In the genomic region with DNA sequence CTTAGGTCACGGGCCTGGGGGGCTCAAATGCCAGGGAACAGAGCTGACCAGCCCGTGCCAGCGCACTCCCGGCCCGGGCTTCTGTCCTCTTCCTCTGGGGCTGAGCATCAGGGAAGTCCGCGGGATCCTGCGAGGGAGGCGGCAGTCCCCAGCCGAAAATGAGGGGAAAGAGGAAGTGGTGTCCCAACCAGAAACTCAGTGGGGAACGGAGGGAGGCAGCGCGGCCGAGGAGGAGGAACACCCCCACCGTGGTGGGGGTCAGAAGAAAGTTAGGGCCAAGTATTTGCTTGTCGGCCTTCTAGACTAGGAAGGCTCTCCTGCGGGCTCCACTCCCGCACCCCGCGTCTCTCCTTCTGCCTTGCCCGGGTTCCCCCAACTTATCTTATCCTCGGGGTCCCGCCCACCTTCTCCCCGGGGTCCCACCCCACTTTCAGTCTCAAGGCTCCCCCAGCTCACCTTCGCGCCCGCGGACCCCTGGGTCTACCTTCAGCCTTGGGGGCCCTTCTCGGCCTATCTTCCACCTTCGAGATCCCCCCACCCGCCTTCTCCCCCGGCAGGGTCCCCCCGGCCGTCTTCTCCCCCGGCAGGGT, we compare ENCODE assay signal across 8 cellular contexts. TPM values are rescaled to one million over a fixed set of nuclear protein-coding genes. Genes with fewer than 3 reads are reported as not detected.
DNase-seq lines count a peak whose midpoint lies in the region; ATAC-seq and TF ChIP-seq lines count a peak whose summit lies in the region.

No MANE protein-coding gene starts in this region.

- peaks cover 12% of the 10 kb centered on the region for H3K36me3 Mint-ChIP-seq in activated T-helper 1 cell treated with anti-CD3 and anti-CD28 coated beads, Interleukin-12 subunit alpha, Interleukin-12 subunit beta, Interleukin-2, Interleukin-4 antibody, amounts not matched to agents 30 ng/mL and 10 ng/mL and 1 ng/mL, durations not matched to agents 14 hours and 24 hours and 36 hours (ENCODE audit: low read depth)

- TF ChIP-seq EP300 in neural cell (conservative IDR thresholded peaks at IDR 0.05; ENCODE audit: poor library complexity, severe bottlenecking): no peak

- POLR2A ChIA-PET in HEK293T (lab: Yijun Ruan, JAX): interaction anchor here (2.1 kb wide), 1 partner anchor 9 kb away, joined by 16 read pairs; no protein-coding TSS in a partner anchor

- H3K36me3 ChIP-seq in neural cell (ENCODE audit: insufficient read depth, low read length) (no peaks in the 10 kb centered on the region), tibial artery (no peaks in the 10 kb centered on the region)

- intact Hi-C loops in activated T-helper 1 cell treated with anti-CD3 and anti-CD28 coated beads, Interleukin-12 subunit alpha, Interleukin-12 subunit beta, Interleukin-2, Interleukin-4 antibody, amounts not matched to agents 30 ng/mL and 10 ng/mL and 1 ng/mL, durations not matched to agents 14 hours and 24 hours and 36 hours (cut with micrococcal nuclease): loop anchor here (1.0 to 5.0 kb wide), 3 partner anchors 10 to 698 kb away; a partner anchor contains a TSS
- intact Hi-C loops in tibial artery (cut with DNase I; ENCODE audit: low total_unique reads): no loop called here

- H3K4me2 ChIP-seq in neural cell (ENCODE audit: low read length): peak overlapping the region; percentile 84

- ATAC-seq in GM18517 (IDR thresholded peaks at IDR 0.05; ENCODE audit: unreplicated experiment): no peak

- peak overlapping the region; percentile 73 for H2AFZ ChIP-seq in neural cell (ENCODE audit: low read depth, low read length)

- no peaks in the 10 kb centered on the region for H3F3A ChIP-seq in neural cell (ENCODE audit: insufficient read depth, low read length, poor library complexity, severe bottlenecking)

- no peaks in the 10 kb centered on the region for H3K9me2 ChIP-seq in neural cell (ENCODE audit: insufficient read depth, low read length)

- H3K4me1 Mint-ChIP-seq in activated T-helper 1 cell treated with anti-CD3 and anti-CD28 coated beads, Interleukin-12 subunit alpha, Interleukin-12 subunit beta, Interleukin-2, Interleukin-4 antibody, amounts not matched to agents 30 ng/mL and 10 ng/mL and 1 ng/mL, durations not matched to agents 14 hours and 24 hours and 36 hours (ENCODE audit: low read depth): peaks cover 28% of the 10 kb centered on the region

- peak overlapping the region; percentile 92 for H3K27ac Mint-ChIP-seq in activated T-helper 1 cell treated with anti-CD3 and anti-CD28 coated beads, Interleukin-12 subunit alpha, Interleukin-12 subunit beta, Interleukin-2, Interleukin-4 antibody, amounts not matched to agents 30 ng/mL and 10 ng/mL and 1 ng/mL, durations not matched to agents 14 hours and 24 hours and 36 hours

- peaks cover 54% of the 10 kb centered on the region for H3K79me2 ChIP-seq in neural cell (replicated peaks; ENCODE audit: insufficient read depth, low read length)

- H3K4me3 ChIP-seq in foreskin fibroblast (ENCODE audit: low read depth in 1 of 2, low read length in 2 of 2) (peak overlapping the region; percentile 76 to 77), neural cell (ENCODE audit: low read length) (peak overlapping the region; percentile 90), tibial artery (peak overlapping the region; percentile 73 to 84)

- H4K20me1 ChIP-seq in neural cell (ENCODE audit: insufficient read depth): peaks cover 2% of the 10 kb centered on the region

- H3K4me3 Mint-ChIP-seq in activated T-helper 1 cell treated with anti-CD3 and anti-CD28 coated beads, Interleukin-12 subunit alpha, Interleukin-12 subunit beta, Interleukin-2, Interleukin-4 antibody, amounts not matched to agents 30 ng/mL and 10 ng/mL and 1 ng/mL, durations not matched to agents 14 hours and 24 hours and 36 hours: peak overlapping the region; percentile 88

- peaks cover 0 to 49% (median 36%) of the 10 kb centered on the region in 4 donors for H3K4me1 ChIP-seq in tibial artery

- CTCF ChIA-PET in HEK293T (lab: Yijun Ruan, JAX): interaction anchor here (0.6 kb wide), 1 partner anchor 10 kb away, joined by 4 read pairs; no protein-coding TSS in a partner anchor

- TF ChIP-seq CTCF in foreskin fibroblast (IDR thresholded peaks at IDR 0.05; ENCODE audit: low read depth, low read length): no peak
- no peak for TF ChIP-seq CTCF in neural cell (IDR thresholded peaks at IDR 0.05; ENCODE audit: poor library complexity, severe bottlenecking)
- TF ChIP-seq CTCF in tibial artery (IDR thresholded peaks at IDR 0.05): no peak

- peaks cover 5% of the 10 kb centered on the region for H3K9me3 Mint-ChIP-seq in activated T-helper 1 cell treated with anti-CD3 and anti-CD28 coated beads, Interleukin-12 subunit alpha, Interleukin-12 subunit beta, Interleukin-2, Interleukin-4 antibody, amounts not matched to agents 30 ng/mL and 10 ng/mL and 1 ng/mL, durations not matched to agents 14 hours and 24 hours and 36 hours

- H3K27me3 Mint-ChIP-seq in activated T-helper 1 cell treated with anti-CD3 and anti-CD28 coated beads, Interleukin-12 subunit alpha, Interleukin-12 subunit beta, Interleukin-2, Interleukin-4 antibody, amounts not matched to agents 30 ng/mL and 10 ng/mL and 1 ng/mL, durations not matched to agents 14 hours and 24 hours and 36 hours (ENCODE audit: insufficient read depth): no peaks in the 10 kb centered on the region

- H3K27me3 ChIP-seq in neural cell (ENCODE audit: insufficient read depth, low read depth, low read length): no peaks in the 10 kb centered on the region
- H3K27me3 ChIP-seq in tibial artery: no peaks in the 10 kb centered on the region

- H3K9ac ChIP-seq in neural cell (ENCODE audit: low read length): peak overlapping the region; percentile 84

- H3K27ac ChIP-seq in neural cell (ENCODE audit: low read length) (peak overlapping the region; percentile 53), tibial artery (peak overlapping the region; percentile 90 to 96)

- DNase-seq in EH (ENCODE audit: low read depth) (peak; percentile 63), HEK293T (ENCODE audit: extremely low spot score) (peak; percentile 33), OCI-M1 (lab: John Stamatoyannopoulos, UW) (peak; percentile 66), foreskin fibroblast (peak; percentile 26 to 69), tibial artery (peak; percentile 61 to 81)
- DNase-seq in activated T-helper 1 cell treated with anti-CD3 and anti-CD28 coated beads, Interleukin-12 subunit alpha, Interleukin-12 subunit beta, Interleukin-2, Interleukin-4 antibody, amounts not matched to agents 30 ng/mL and 10 ng/mL and 1 ng/mL, durations not matched to agents 14 hours and 24 hours and 36 hours (ENCODE audit: low spot score): peak; percentile 36

- no peak for TF ChIP-seq RAD21 in neural cell (conservative IDR thresholded peaks at IDR 0.05)

- no peaks in the 10 kb centered on the region for H3K9me3 ChIP-seq in neural cell (ENCODE audit: low read length)
- H3K9me3 ChIP-seq in tibial artery: no peaks in the 10 kb centered on the region

TF ChIP-seq in HEK293T, 16 proteins besides CTCF, POLR2A, EP300 and RAD21:
- no peak for TF ChIP-seq BHLHE40 (IDR thresholded peaks at IDR 0.05; ENCODE audit: borderline replicate concordance)

TF ChIP-seq in neural cell, 6 proteins besides CTCF, POLR2A, EP300 and RAD21:
- no peak for TF ChIP-seq POLR2AphosphoS5 (IDR thresholded peaks at IDR 0.05)
- TF ChIP-seq, protein P1, sequence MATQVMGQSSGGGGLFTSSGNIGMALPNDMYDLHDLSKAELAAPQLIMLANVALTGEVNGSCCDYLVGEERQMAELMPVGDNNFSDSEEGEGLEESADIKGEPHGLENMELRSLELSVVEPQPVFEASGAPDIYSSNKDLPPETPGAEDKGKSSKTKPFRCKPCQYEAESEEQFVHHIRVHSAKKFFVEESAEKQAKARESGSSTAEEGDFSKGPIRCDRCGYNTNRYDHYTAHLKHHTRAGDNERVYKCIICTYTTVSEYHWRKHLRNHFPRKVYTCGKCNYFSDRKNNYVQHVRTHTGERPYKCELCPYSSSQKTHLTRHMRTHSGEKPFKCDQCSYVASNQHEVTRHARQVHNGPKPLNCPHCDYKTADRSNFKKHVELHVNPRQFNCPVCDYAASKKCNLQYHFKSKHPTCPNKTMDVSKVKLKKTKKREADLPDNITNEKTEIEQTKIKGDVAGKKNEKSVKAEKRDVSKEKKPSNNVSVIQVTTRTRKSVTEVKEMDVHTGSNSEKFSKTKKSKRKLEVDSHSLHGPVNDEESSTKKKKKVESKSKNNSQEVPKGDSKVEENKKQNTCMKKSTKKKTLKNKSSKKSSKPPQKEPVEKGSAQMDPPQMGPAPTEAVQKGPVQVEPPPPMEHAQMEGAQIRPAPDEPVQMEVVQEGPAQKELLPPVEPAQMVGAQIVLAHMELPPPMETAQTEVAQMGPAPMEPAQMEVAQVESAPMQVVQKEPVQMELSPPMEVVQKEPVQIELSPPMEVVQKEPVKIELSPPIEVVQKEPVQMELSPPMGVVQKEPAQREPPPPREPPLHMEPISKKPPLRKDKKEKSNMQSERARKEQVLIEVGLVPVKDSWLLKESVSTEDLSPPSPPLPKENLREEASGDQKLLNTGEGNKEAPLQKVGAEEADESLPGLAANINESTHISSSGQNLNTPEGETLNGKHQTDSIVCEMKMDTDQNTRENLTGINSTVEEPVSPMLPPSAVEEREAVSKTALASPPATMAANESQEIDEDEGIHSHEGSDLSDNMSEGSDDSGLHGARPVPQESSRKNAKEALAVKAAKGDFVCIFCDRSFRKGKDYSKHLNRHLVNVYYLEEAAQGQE (IDR thresholded peaks at IDR 0.05; ENCODE audit: borderline replicate concordance): no peak
- TF ChIP-seq EZH2 (IDR thresholded peaks at IDR 0.05; ENCODE audit: borderline replicate concordance, insufficient read depth, low read length, poor library complexity, severe bottlenecking): no peak
- TF ChIP-seq MXI1 (conservative IDR thresholded peaks at IDR 0.05; ENCODE audit: poor library complexity, severe bottlenecking): no peak
- no peak for TF ChIP-seq SMC3 (conservative IDR thresholded peaks at IDR 0.05; ENCODE audit: poor library complexity)
- TF ChIP-seq TAF1 (IDR thresholded peaks at IDR 0.05; ENCODE audit: low read depth): no peak

RNA-seq across cellular contexts. Expression of a gene that starts 0.6 kb away (rescaled TPM):
- 24.5 and 26.5 TPM in 2 replicates for total RNA-seq in activated T-helper 1 cell treated with anti-CD3 and anti-CD28 coated beads, Interleukin-12 subunit alpha, Interleukin-12 subunit beta, Interleukin-2, Interleukin-4 antibody, amounts not matched to agents 30 ng/mL and 10 ng/mL and 1 ng/mL, durations not matched to agents 14 hours and 24 hours and 36 hours
- 42.4 and 42.8 TPM in 2 replicates for polyA plus RNA-seq in neural cell
- 46.5 and 48.5 TPM in 2 replicates for polyA minus RNA-seq in neural cell
